9 cellular contexts compared by ENCODE assay signal in the genomic region with DNA sequence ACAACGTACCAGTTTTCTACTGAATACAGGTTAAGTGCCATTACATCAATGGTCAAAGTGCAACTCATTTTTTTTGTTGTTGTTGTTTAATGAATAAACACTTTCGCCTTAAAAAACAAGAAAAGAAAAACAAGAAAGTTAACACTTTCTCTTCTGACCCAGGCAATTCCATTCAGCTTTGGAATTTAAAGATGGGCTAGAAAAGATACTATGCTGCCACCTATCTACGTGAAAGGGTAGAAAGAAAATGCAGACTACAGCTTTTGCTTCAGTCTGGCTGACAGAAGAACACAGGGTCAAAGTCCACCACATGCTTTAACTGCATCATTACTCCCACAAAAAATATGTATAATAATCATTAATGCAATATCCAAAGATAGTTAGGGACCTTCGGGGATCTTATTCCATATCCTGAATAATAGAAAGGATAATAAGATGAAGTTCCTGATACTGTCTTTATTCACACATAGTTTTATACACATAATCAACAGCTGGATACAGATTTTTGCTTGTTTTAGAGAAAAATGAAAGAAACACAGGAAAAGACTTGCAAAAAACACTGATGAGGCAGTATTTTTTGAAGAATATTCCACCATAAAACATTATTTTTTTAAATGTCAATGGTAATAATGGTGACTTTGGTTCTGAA. TPM values are rescaled to one million over a fixed set of nuclear protein-coding genes. Genes with fewer than 3 reads are reported as not detected.
DNase-seq lines count a peak whose midpoint lies in the region; ATAC-seq and TF ChIP-seq lines count a peak whose summit lies in the region.
"Had no signal": no experiment of that assay in that cellular context is flagged by ENCODE, and none has a peak within 500 bp of the region (broad histone marks: within the 10 kb centered on the region; RNA-seq: fewer than 3 reads in every experiment).

No MANE protein-coding gene starts in this region.

- H3K27me3 Mint-ChIP-seq in neural progenitor cell (ENCODE audit: insufficient read depth, low read depth), result no peaks in the 10 kb centered on the region

- no peaks in the 10 kb centered on the region for H3K27me3 ChIP-seq in neural progenitor cell

- H3K4me3 ChIP-seq in neural progenitor cell (no peak overlapping the region), coronary artery (no peak overlapping the region)

- H3K4me3 Mint-ChIP-seq in neural progenitor cell, result no peak overlapping the region
- H3K4me3 Mint-ChIP-seq: T-helper 1 cell treated with Interleukin-12 subunit alpha and Interleukin-12 subunit beta and Interleukin-4 antibody, amounts not matched to agents 30 μg/mL and 1 μg/mL, for 36 hours had no signal

- H3K9me3 Mint-ChIP-seq in neural progenitor cell, result peaks cover 25% of the 10 kb centered on the region

- peaks cover 13% of the 10 kb centered on the region for H3K9me3 ChIP-seq in neural progenitor cell (ENCODE audit: low read depth)

- no peak overlapping the region for H3K27ac Mint-ChIP-seq in neural progenitor cell
- H3K27ac Mint-ChIP-seq: T-helper 1 cell treated with Interleukin-12 subunit alpha and Interleukin-12 subunit beta and Interleukin-4 antibody, amounts not matched to agents 30 μg/mL and 1 μg/mL, for 36 hours had no signal

- DNase-seq in NCI-H2196 (lab: John Stamatoyannopoulos, UW; ENCODE audit: unreplicated experiment), result peak; percentile 40
- DNase-seq in cerebellar cortex (ENCODE audit: low spot score), result peak; percentile 54
- DNase-seq in neural progenitor cell (ENCODE audit: low spot score), result peak; percentile 43
- no peak for DNase-seq in NCI-H2029 (lab: John Stamatoyannopoulos, UW)
- DNase-seq in coronary artery (ENCODE audit: low spot score), result no peak

- H3K4me2 ChIP-seq in neural progenitor cell, result no peak overlapping the region

- ATAC-seq in GM18517 (IDR thresholded peaks at IDR 0.05; ENCODE audit: unreplicated experiment) (peak; percentile 51), HG03442 (IDR thresholded peaks at IDR 0.05; ENCODE audit: unreplicated experiment) (no peak), GM19023 (IDR thresholded peaks at IDR 0.05; ENCODE audit: unreplicated experiment) (no peak)

- H3F3A ChIP-seq in neural progenitor cell (ENCODE audit: low read depth), result peaks cover 3% of the 10 kb centered on the region

- H3K4me1 Mint-ChIP-seq in neural progenitor cell, result no peaks in the 10 kb centered on the region

- H3K36me3 Mint-ChIP-seq in neural progenitor cell, result peaks cover 37% of the 10 kb centered on the region

- no peak overlapping the region for H2AFZ ChIP-seq in neural progenitor cell (replicated peaks)

- no peak overlapping the region for H3K9ac ChIP-seq in neural progenitor cell

- no peaks in the 10 kb centered on the region for H4K20me1 ChIP-seq in neural progenitor cell (ENCODE audit: low read depth)

- TF ChIP-seq CTCF in neural progenitor cell (IDR thresholded peaks at IDR 0.05) (peak; percentile 77), coronary artery (IDR thresholded peaks at IDR 0.05) (no peak)

- H3K4me1 ChIP-seq in neural progenitor cell, result no peaks in the 10 kb centered on the region

- H3K27ac ChIP-seq in neural progenitor cell, result no peak overlapping the region
- no peak overlapping the region for H3K27ac ChIP-seq in coronary artery

- no peaks in the 10 kb centered on the region for H3K79me2 ChIP-seq in neural progenitor cell (ENCODE audit: low read depth)

- peaks cover 24% of the 10 kb centered on the region for H3K36me3 ChIP-seq in neural progenitor cell

RNA-seq across cellular contexts. Expression of gene ZDHHC21, which starts 40.4 kb away (rescaled TPM):
- total RNA-seq in neural progenitor cell (ENCODE audit: low replicate concordance), result 14.4 and 22.5 TPM in 2 replicates

Comparison
In these comparisons a context has a peak if more than half of its experiments do, and no peak if none do; other contexts are left out.
1. DNase-seq: peak in NCI-H2196 (single experiment), cerebellar cortex (single experiment) and neural progenitor cell (single experiment); none in NCI-H2029 (single experiment) and coronary artery (single experiment).